1 cellular context compared by ENCODE assay signal in the genomic region with DNA sequence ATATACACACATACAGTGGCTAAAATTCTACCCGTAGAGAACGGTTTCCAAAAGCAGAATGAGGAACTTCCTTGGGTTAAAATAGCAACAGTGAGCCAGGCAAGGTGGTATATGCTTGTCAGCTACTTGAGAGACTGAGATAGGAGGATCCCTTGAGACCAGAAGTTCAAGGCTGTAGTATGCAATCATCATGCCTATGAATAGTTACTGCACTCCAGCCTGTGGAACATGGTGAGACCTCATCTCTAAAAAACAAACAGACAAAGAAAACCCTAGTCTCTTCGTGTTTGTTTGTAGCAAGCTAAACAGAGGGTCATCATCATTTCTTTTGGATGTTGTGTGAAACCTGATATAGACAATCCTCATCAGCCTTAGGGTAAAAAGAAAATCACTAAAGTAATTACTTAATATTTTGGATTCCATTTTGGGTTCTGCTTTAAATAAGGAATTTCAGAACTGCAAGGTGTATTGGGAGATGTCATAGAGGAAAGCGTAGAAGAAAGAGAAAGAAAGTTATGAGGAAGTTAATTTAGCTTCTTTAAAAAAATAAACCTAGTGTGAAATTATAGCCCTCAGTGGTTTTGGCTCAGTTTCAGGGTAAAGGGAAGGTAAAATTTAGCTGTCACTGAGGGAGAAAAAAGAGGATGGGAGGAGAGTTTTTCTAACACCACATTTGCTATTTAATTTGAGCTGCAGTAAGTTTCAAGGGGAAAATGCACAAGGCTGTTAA.
TF ChIP-seq lines count a peak whose summit lies in the region.

No MANE protein-coding gene starts in this region.

TF ChIP-seq in GM12878, 131 proteins besides CTCF, POLR2A, EP300 and RAD21 (continued from another document):
- TF ChIP-seq CUX1 (IDR thresholded peaks at IDR 0.05; ENCODE audit: insufficient replicate concordance, low read depth, low read length) (no peak), CEBPB (IDR thresholded peaks at IDR 0.05; ENCODE audit: borderline replicate concordance in 1 of 2, low read depth in 2 of 2, low read length in 2 of 2) (no peak), ZNF24 (IDR thresholded peaks at IDR 0.05) (no peak), SIN3A (IDR thresholded peaks at IDR 0.05; ENCODE audit: low read depth, low read length) (no peak), RB1 (IDR thresholded peaks at IDR 0.05; ENCODE audit: borderline replicate concordance) (no peak), JUNB (IDR thresholded peaks at IDR 0.05) (no peak), IRF4 (IDR thresholded peaks at IDR 0.05; ENCODE audit: low read depth, low read length) (no peak), SIX5 (IDR thresholded peaks at IDR 0.05; ENCODE audit: low read depth, low read length, severe bottlenecking) (no peak), DPF2 (IDR thresholded peaks at IDR 0.05) (peak; percentile 75), HCFC1 (IDR thresholded peaks at IDR 0.05; ENCODE audit: low read length) (no peak), PRDM15 (CRISPR knock-in tag; IDR thresholded peaks at IDR 0.05) (no peak), NR2C2 (IDR thresholded peaks at IDR 0.05; ENCODE audit: borderline replicate concordance, control insufficient read depth, insufficient read length, low read depth) (no peak), KLF5 (IDR thresholded peaks at IDR 0.05; ENCODE audit: partially characterized antibody) (no peak), TAF1 (IDR thresholded peaks at IDR 0.05; ENCODE audit: borderline replicate concordance, low read depth, low read length) (no peak), PML (IDR thresholded peaks at IDR 0.05; ENCODE audit: low read length) (peak; percentile 66), NFYA (IDR thresholded peaks at IDR 0.05; ENCODE audit: borderline replicate concordance, low read depth, low read length) (no peak), ZBED1 (IDR thresholded peaks at IDR 0.05; ENCODE audit: borderline replicate concordance) (peak; percentile 60)
- TF ChIP-seq, protein P1, sequence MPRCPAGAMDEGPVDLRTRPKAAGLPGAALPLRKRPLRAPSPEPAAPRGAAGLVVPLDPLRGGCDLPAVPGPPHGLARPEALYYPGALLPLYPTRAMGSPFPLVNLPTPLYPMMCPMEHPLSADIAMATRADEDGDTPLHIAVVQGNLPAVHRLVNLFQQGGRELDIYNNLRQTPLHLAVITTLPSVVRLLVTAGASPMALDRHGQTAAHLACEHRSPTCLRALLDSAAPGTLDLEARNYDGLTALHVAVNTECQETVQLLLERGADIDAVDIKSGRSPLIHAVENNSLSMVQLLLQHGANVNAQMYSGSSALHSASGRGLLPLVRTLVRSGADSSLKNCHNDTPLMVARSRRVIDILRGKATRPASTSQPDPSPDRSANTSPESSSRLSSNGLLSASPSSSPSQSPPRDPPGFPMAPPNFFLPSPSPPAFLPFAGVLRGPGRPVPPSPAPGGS (IDR thresholded peaks at IDR 0.05; ENCODE audit: borderline replicate concordance, insufficient read depth, low read depth, low read length, poor library complexity, severe bottlenecking) = peak; percentile 29
- TF ChIP-seq, protein P2, sequence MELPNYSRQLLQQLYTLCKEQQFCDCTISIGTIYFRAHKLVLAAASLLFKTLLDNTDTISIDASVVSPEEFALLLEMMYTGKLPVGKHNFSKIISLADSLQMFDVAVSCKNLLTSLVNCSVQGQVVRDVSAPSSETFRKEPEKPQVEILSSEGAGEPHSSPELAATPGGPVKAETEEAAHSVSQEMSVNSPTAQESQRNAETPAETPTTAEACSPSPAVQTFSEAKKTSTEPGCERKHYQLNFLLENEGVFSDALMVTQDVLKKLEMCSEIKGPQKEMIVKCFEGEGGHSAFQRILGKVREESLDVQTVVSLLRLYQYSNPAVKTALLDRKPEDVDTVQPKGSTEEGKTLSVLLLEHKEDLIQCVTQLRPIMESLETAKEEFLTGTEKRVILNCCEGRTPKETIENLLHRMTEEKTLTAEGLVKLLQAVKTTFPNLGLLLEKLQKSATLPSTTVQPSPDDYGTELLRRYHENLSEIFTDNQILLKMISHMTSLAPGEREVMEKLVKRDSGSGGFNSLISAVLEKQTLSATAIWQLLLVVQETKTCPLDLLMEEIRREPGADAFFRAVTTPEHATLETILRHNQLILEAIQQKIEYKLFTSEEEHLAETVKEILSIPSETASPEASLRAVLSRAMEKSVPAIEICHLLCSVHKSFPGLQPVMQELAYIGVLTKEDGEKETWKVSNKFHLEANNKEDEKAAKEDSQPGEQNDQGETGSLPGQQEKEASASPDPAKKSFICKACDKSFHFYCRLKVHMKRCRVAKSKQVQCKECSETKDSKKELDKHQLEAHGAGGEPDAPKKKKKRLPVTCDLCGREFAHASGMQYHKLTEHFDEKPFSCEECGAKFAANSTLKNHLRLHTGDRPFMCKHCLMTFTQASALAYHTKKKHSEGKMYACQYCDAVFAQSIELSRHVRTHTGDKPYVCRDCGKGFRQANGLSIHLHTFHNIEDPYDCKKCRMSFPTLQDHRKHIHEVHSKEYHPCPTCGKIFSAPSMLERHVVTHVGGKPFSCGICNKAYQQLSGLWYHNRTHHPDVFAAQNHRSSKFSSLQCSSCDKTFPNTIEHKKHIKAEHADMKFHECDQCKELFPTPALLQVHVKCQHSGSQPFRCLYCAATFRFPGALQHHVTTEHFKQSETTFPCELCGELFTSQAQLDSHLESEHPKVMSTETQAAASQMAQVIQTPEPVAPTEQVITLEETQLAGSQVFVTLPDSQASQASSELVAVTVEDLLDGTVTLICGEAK (IDR thresholded peaks at IDR 0.05; ENCODE audit: borderline replicate concordance) = no peak
